ENCODE assay signal across 17 cellular contexts in genomic region chr4:72109959-72110497, GRCh38.
"Had no signal": no experiment of that assay in that cellular context is flagged by ENCODE, and none has a peak within 500 bp of the region (broad histone marks: within the 10 kb centered on the region; RNA-seq: fewer than 3 reads in every experiment).

No MANE protein-coding gene starts in this region.

- H3K4me3 ChIP-seq: body of pancreas, esophagus squamous epithelium, heart right ventricle, pancreas, right lobe of liver, thoracic aorta had no signal

- ATAC-seq: activated CD4-positive, alpha-beta T cell treated with anti-CD3 and anti-CD28 coated beads for 36 hours; activated CD8-positive, alpha-beta memory T cell treated with anti-CD3 and anti-CD28 coated beads, Interleukin-2, amount 10 ng/mL, durations not matched to agents 7 days and 5 days; body of pancreas; heart right ventricle; natural killer cell; pancreas; right lobe of liver had no signal

- H3K4me1 ChIP-seq: body of pancreas, esophagus squamous epithelium, heart right ventricle, pancreas, right lobe of liver had no signal

- H3K27ac ChIP-seq: body of pancreas, esophagus squamous epithelium, heart right ventricle, neutrophil, pancreas, right lobe of liver, thoracic aorta had no signal

- H3K27ac Mint-ChIP-seq: activated CD4-positive, alpha-beta T cell treated with anti-CD3 and anti-CD28 coated beads for 36 hours; activated CD8-positive, alpha-beta memory T cell treated with anti-CD3 and anti-CD28 coated beads, Interleukin-2, amount 10 ng/mL, durations not matched to agents 7 days and 5 days; activated naive CD4-positive, alpha-beta T cell treated with anti-CD3 and anti-CD28 coated beads for 36 hours; natural killer cell had no signal

- H3K9me3 ChIP-seq: body of pancreas, heart right ventricle, neutrophil, pancreas, right lobe of liver, thoracic aorta had no signal

- H3K36me3 Mint-ChIP-seq: activated CD8-positive, alpha-beta memory T cell treated with anti-CD3 and anti-CD28 coated beads, Interleukin-2, amount 10 ng/mL, durations not matched to agents 7 days and 5 days; natural killer cell had no signal

- H3K27me3 ChIP-seq: body of pancreas, esophagus squamous epithelium, heart right ventricle, neutrophil, pancreas, right lobe of liver had no signal

- DNase-seq: activated CD4-positive, alpha-beta T cell treated with anti-CD3 and anti-CD28 coated beads for 36 hours; activated CD4-positive, alpha-beta T cell treated with anti-CD3 and anti-CD28 coated beads, Interleukin-2, amount 50 U/mL, for 48 hours; activated CD8-positive, alpha-beta memory T cell treated with anti-CD3 and anti-CD28 coated beads, Interleukin-2, amount 10 ng/mL, durations not matched to agents 7 days and 5 days; activated naive CD4-positive, alpha-beta T cell treated with anti-CD3 and anti-CD28 coated beads for 36 hours; body of pancreas; dermis blood vessel endothelial cell; effector memory CD4-positive, alpha-beta T cell; esophagus squamous epithelium; heart right ventricle; natural killer cell; pancreas; right lobe of liver; small intestine; stimulated activated CD4-positive, alpha-beta T cell treated with anti-CD3 and anti-CD28 coated beads, Interleukin-4, amount 100 ng/mL, for 1 hour; T-helper 2 cell had no signal

- H3K4me1 Mint-ChIP-seq: natural killer cell had no signal

- H3K36me3 ChIP-seq: esophagus squamous epithelium, heart right ventricle, neutrophil, pancreas, right lobe of liver, thoracic aorta had no signal

- H3K4me3 Mint-ChIP-seq: activated CD4-positive, alpha-beta T cell treated with anti-CD3 and anti-CD28 coated beads for 36 hours; activated CD8-positive, alpha-beta memory T cell treated with anti-CD3 and anti-CD28 coated beads, Interleukin-2, amount 10 ng/mL, durations not matched to agents 7 days and 5 days; activated naive CD4-positive, alpha-beta T cell treated with anti-CD3 and anti-CD28 coated beads for 36 hours; natural killer cell had no signal
